Comparison of ENCODE assay signal across 8 cellular contexts in the genomic region with DNA sequence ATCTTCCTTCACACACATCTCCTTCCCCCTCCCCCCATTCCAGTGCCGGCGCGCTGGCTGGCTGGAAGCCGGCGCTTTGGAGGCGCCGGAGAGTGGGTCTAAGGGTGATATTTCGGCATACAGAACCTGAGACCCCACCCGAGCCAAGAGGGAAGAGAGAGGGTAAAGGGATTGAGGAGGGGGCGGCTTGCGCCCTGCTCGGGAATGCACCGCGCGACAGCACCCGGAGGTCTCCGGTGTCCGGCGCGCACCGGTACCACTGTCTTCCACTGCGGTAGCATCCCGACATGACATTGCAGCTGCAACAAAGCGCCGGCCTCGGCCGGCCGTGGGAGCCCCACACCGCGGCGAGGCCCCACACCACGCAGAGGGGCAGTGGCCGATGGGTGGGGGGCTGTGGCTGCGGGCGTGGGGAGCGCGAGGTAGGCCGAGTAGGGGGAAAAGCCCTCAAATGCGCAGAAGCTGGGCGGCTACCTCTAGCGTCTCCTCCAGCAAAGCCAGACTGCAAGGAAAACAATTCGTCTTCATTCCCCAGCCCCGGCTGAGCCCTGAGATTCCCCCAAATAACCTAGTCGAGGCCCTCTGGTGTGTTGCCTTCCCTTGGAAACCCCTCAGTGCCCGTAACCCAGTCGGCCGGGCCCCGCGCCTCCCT. TPM values are rescaled to one million over a fixed set of nuclear protein-coding genes. Genes with fewer than 3 reads are reported as not detected.
DNase-seq lines count a peak whose midpoint lies in the region; ATAC-seq and TF ChIP-seq lines count a peak whose summit lies in the region.

No MANE protein-coding gene starts in this region.

- H3K27ac ChIP-seq in Peyer's patch: peak overlapping the region; percentile 65 to 86 (median 77)
- H3K27ac ChIP-seq in tibial nerve: peak overlapping the region in 2 of 4 donors; percentile 64 to 71

- peaks cover 10% of the 10 kb centered on the region for H3K4me1 Mint-ChIP-seq in activated CD4-positive, alpha-beta T cell treated with anti-CD3 and anti-CD28 coated beads, Interleukin-2, amount 10 ng/mL, durations not matched to agents 7 days and 5 days

- H3K9me3 ChIP-seq in Peyer's patch: no peaks in the 10 kb centered on the region
- no peaks in the 10 kb centered on the region for H3K9me3 ChIP-seq in tibial nerve

- H3K36me3 ChIP-seq in Peyer's patch (no peaks in the 10 kb centered on the region), tibial nerve (no peaks in the 10 kb centered on the region)

- H3K4me3 ChIP-seq in Peyer's patch (peak overlapping the region; percentile 46 to 94 (median 64)), tibial nerve (peak overlapping the region; percentile 49 to 66 (median 57))

- CTCF ChIA-PET in activated CD4-positive, alpha-beta T cell treated with anti-CD3 and anti-CD28 coated beads, Interleukin-2, amount 10 ng/mL, durations not matched to agents 7 days and 5 days (lab: Charles Lee): interaction anchor here (1.3 kb wide), 1 partner anchor 22 kb away, joined by 4 read pairs; no protein-coding TSS in a partner anchor

- H3K27me3 Mint-ChIP-seq in activated CD4-positive, alpha-beta T cell treated with anti-CD3 and anti-CD28 coated beads, Interleukin-2, amount 10 ng/mL, durations not matched to agents 7 days and 5 days: peaks cover 53% of the 10 kb centered on the region

- WGBS in tibial nerve, 2 donors: 1 to 3% methylated on average over 32 to 49 of the region's 49 CpGs

- H3K4me1 ChIP-seq in Peyer's patch: peaks cover 0 to 11% (median 0%) of the 10 kb centered on the region in 4 donors
- peaks cover 0 to 16% (median 9%) of the 10 kb centered on the region in 4 donors for H3K4me1 ChIP-seq in tibial nerve

- H3K9me3 Mint-ChIP-seq in activated CD4-positive, alpha-beta T cell treated with anti-CD3 and anti-CD28 coated beads, Interleukin-2, amount 10 ng/mL, durations not matched to agents 7 days and 5 days: no peaks in the 10 kb centered on the region

- peak; percentile 25 for ATAC-seq in HG02759 (IDR thresholded peaks at IDR 0.05; ENCODE audit: unreplicated experiment)

- H3K27ac Mint-ChIP-seq in activated CD4-positive, alpha-beta T cell treated with anti-CD3 and anti-CD28 coated beads, Interleukin-2, amount 10 ng/mL, durations not matched to agents 7 days and 5 days: no peak overlapping the region

- no peaks in the 10 kb centered on the region for H3K36me3 Mint-ChIP-seq in activated CD4-positive, alpha-beta T cell treated with anti-CD3 and anti-CD28 coated beads, Interleukin-2, amount 10 ng/mL, durations not matched to agents 7 days and 5 days (ENCODE audit: low read depth)

- no peak for TF ChIP-seq EP300 in tibial nerve (IDR thresholded peaks at IDR 0.05)

- TF ChIP-seq POLR2A in Peyer's patch (IDR thresholded peaks at IDR 0.05): no peak
- TF ChIP-seq POLR2A in tibial nerve (IDR thresholded peaks at IDR 0.05): no peak

- H3K4me3 Mint-ChIP-seq in activated CD4-positive, alpha-beta T cell treated with anti-CD3 and anti-CD28 coated beads, Interleukin-2, amount 10 ng/mL, durations not matched to agents 7 days and 5 days: peak overlapping the region; percentile 68

- DNase-seq in activated CD4-positive, alpha-beta T cell treated with anti-CD3 and anti-CD28 coated beads, Interleukin-2, amount 10 ng/mL, durations not matched to agents 7 days and 5 days: no peak
- no peak for DNase-seq in activated CD4-positive, alpha-beta T cell treated with anti-CD3 and anti-CD28 coated beads, Interleukin-2, amount 50 U/mL, for 1 hour
- DNase-seq in Peyer's patch (peak in 2 of 3 donors; percentile 56 to 70), ecto neural progenitor cell (ENCODE audit: low spot score) (peak; percentile 75), medulla oblongata (ENCODE audit: extremely low spot score) (peak; percentile 25), tibial nerve (ENCODE audit: low spot score in 2 of 2) (no peak), SIG-M5 (lab: John Stamatoyannopoulos, UW) (no peak)

- POLR2A ChIA-PET in activated CD4-positive, alpha-beta T cell treated with anti-CD3 and anti-CD28 coated beads, Interleukin-2, amount 10 ng/mL, durations not matched to agents 7 days and 5 days (lab: Charles Lee): no interaction called here

- no peaks in the 10 kb centered on the region for H3K27me3 ChIP-seq in Peyer's patch
- peaks cover 0 to 36% of the 10 kb centered on the region in 2 donors for H3K27me3 ChIP-seq in tibial nerve

- TF ChIP-seq CTCF in Peyer's patch (IDR thresholded peaks at IDR 0.05) (peak in 1 of 6 experiments; percentile 5), tibial nerve (IDR thresholded peaks at IDR 0.05) (no peak)

RNA-seq across cellular contexts. Expression of a gene that starts 0.9 kb away (rescaled TPM):
- under 1 TPM; 0.27 TPM for total RNA-seq in activated CD4-positive, alpha-beta T cell treated with anti-CD3 and anti-CD28 coated beads, Interleukin-2, amount 10 ng/mL, durations not matched to agents 7 days and 5 days
- 10 to 100 TPM in 3 of 4 donors, 1 to 10 TPM in 1; 9.1 to 53.4 (median 46.1) TPM for total RNA-seq in Peyer's patch
- 1 to 10 TPM; 5.7 to 8.0 (median 7.6) TPM for total RNA-seq in tibial nerve

Comparison
In these comparisons a context has a peak if more than half of its experiments do, and no peak if none do; other contexts are left out.
1. DNase-seq: peak in Peyer's patch (2 of 3), ecto neural progenitor cell (single experiment) and medulla oblongata (single experiment); none in activated CD4-positive, alpha-beta T cell treated with anti-CD3 and anti-CD28 coated beads, Interleukin-2, amount 10 ng/mL, durations not matched to agents 7 days and 5 days (single experiment), activated CD4-positive, alpha-beta T cell treated with anti-CD3 and anti-CD28 coated beads, Interleukin-2, amount 50 U/mL, for 1 hour (single experiment), tibial nerve (0 of 2) and SIG-M5 (single experiment).
2. RNA of a gene that starts 0.9 kb away (total RNA-seq): 9.1 to 53.4 TPM in Peyer's patch and 5.7 to 8.0 TPM in tibial nerve; 0.27 TPM in activated CD4-positive, alpha-beta T cell treated with anti-CD3 and anti-CD28 coated beads, Interleukin-2, amount 10 ng/mL, durations not matched to agents 7 days and 5 days; every median in the first group is over 4 times any median in the second.